23 cellular contexts compared by ENCODE assay signal in genomic region chr15:93458567-93458966, GRCh38.
"Had no signal": no experiment of that assay in that cellular context is flagged by ENCODE, and none has a peak within 500 bp of the region (broad histone marks: within the 10 kb centered on the region; RNA-seq: fewer than 3 reads in every experiment).

No MANE protein-coding gene starts in this region.

- H3K36me3 ChIP-seq: esophagus muscularis mucosa, lower lobe of right lung, prostate gland, sigmoid colon, tibial nerve had no signal

- H3K9me3 Mint-ChIP-seq: dendritic cell treated with granulocyte-macrophage colony-stimulating factor and Interleukin-4, amounts not matched to agents 40 ng/mL and 50 ng/mL, for 4 days; effector memory CD8-positive, alpha-beta T cell; natural killer cell treated with Interleukin-12 subunit alpha and Interleukin-12 subunit beta and Interleukin-15 and Interleukin-18, amount 100 ng/mL, for 72 hours; stimulated activated naive CD8-positive, alpha-beta T cell treated with anti-CD3 and anti-CD28 coated beads, Interleukin-15, amount 100 ng/mL, for 72 hours had no signal

- H3K4me3 Mint-ChIP-seq: dendritic cell treated with granulocyte-macrophage colony-stimulating factor and Interleukin-4, amounts not matched to agents 40 ng/mL and 50 ng/mL, for 4 days; effector memory CD8-positive, alpha-beta T cell; memory B cell; natural killer cell treated with Interleukin-12 subunit alpha and Interleukin-12 subunit beta and Interleukin-15 and Interleukin-18, amount 100 ng/mL, for 72 hours; stimulated activated naive B cell treated with anti-CD40 and anti-IgM and Interleukin-4, amounts not matched to agents 10 μg/mL and 1 μg/mL and 100 μg/mL, for 72 hours; stimulated activated naive CD8-positive, alpha-beta T cell treated with anti-CD3 and anti-CD28 coated beads, Interleukin-15, amount 100 ng/mL, for 72 hours had no signal

- H3K27ac Mint-ChIP-seq: dendritic cell treated with granulocyte-macrophage colony-stimulating factor and Interleukin-4, amounts not matched to agents 40 ng/mL and 50 ng/mL, for 4 days; effector memory CD8-positive, alpha-beta T cell; memory B cell; natural killer cell treated with Interleukin-12 subunit alpha and Interleukin-12 subunit beta and Interleukin-15 and Interleukin-18, amount 100 ng/mL, for 72 hours; stimulated activated naive B cell treated with anti-CD40 and anti-IgM and Interleukin-4, amounts not matched to agents 10 μg/mL and 1 μg/mL and 100 μg/mL, for 72 hours; stimulated activated naive CD8-positive, alpha-beta T cell treated with anti-CD3 and anti-CD28 coated beads, Interleukin-15, amount 100 ng/mL, for 72 hours had no signal

- DNase-seq: cerebellar nuclear complex; effector memory CD8-positive, alpha-beta T cell; foreskin fibroblast; head of caudate nucleus; kidney; left colon; lower lobe of right lung; sigmoid colon; stimulated activated CD4-positive, alpha-beta T cell treated with anti-CD3 and anti-CD28 coated beads, Interleukin-2, amount 100 ng/mL, for 24 hours; stimulated activated CD4-positive, alpha-beta T cell treated with anti-CD3 and anti-CD28 coated beads, Interleukin-4, amount 100 ng/mL, for 4 hours; stimulated activated naive B cell treated with anti-CD40 and anti-IgM and Interleukin-4, amounts not matched to agents 10 μg/mL and 1 μg/mL and 100 μg/mL, for 72 hours; stimulated activated naive CD8-positive, alpha-beta T cell treated with anti-CD3 and anti-CD28 coated beads, Interleukin-15, amount 100 ng/mL, for 72 hours; testis had no signal

- H3K4me1 ChIP-seq: esophagus muscularis mucosa, lower lobe of right lung, parathyroid adenoma, prostate gland, sigmoid colon had no signal

- H3K4me3 ChIP-seq: esophagus muscularis mucosa, hepatocyte, lower lobe of right lung, prostate gland, sigmoid colon, skin epidermis, testis, tibial nerve had no signal

- H3K27ac ChIP-seq: epithelial cell of prostate, esophagus muscularis mucosa, hepatocyte, lower lobe of right lung, parathyroid adenoma, prostate gland, sigmoid colon, skin epidermis, testis, tibial nerve had no signal

- H3K9me3 ChIP-seq: esophagus muscularis mucosa, lower lobe of right lung, prostate gland, sigmoid colon, testis, tibial nerve had no signal

- H3K36me3 Mint-ChIP-seq: memory B cell; natural killer cell treated with Interleukin-12 subunit alpha and Interleukin-12 subunit beta and Interleukin-15 and Interleukin-18, amount 100 ng/mL, for 72 hours; stimulated activated naive B cell treated with anti-CD40 and anti-IgM and Interleukin-4, amounts not matched to agents 10 μg/mL and 1 μg/mL and 100 μg/mL, for 72 hours had no signal

- ATAC-seq: effector memory CD8-positive, alpha-beta T cell; left colon; lower lobe of right lung; stimulated activated naive B cell treated with anti-CD40 and anti-IgM and Interleukin-4, amounts not matched to agents 10 μg/mL and 1 μg/mL and 100 μg/mL, for 72 hours; stimulated activated naive CD8-positive, alpha-beta T cell treated with anti-CD3 and anti-CD28 coated beads, Interleukin-15, amount 100 ng/mL, for 72 hours had no signal

- H3K27me3 Mint-ChIP-seq: dendritic cell treated with granulocyte-macrophage colony-stimulating factor and Interleukin-4, amounts not matched to agents 40 ng/mL and 50 ng/mL, for 4 days; memory B cell; stimulated activated naive B cell treated with anti-CD40 and anti-IgM and Interleukin-4, amounts not matched to agents 10 μg/mL and 1 μg/mL and 100 μg/mL, for 72 hours had no signal

- H3K27me3 ChIP-seq: esophagus muscularis mucosa, hepatocyte, sigmoid colon, testis, tibial nerve had no signal

- H3K4me1 Mint-ChIP-seq: memory B cell; stimulated activated naive B cell treated with anti-CD40 and anti-IgM and Interleukin-4, amounts not matched to agents 10 μg/mL and 1 μg/mL and 100 μg/mL, for 72 hours; stimulated activated naive CD8-positive, alpha-beta T cell treated with anti-CD3 and anti-CD28 coated beads, Interleukin-15, amount 100 ng/mL, for 72 hours had no signal
